In genomic region chr7:156780724-156781455, GRCh38 we compare ENCODE assay signal across 12 cellular contexts.
A peak's percentile ranks its signal among the peaks of the same experiment; 100 is the strongest.
DNase-seq lines count a peak whose midpoint lies in the region; ATAC-seq, FAIRE-seq and TF ChIP-seq lines count a peak whose summit lies in the region.
"Had no signal": no experiment of that assay in that cellular context is flagged by ENCODE, and none has a peak within 500 bp of the region (broad histone marks: within the 10 kb centered on the region; RNA-seq: fewer than 3 reads in every experiment).

No MANE protein-coding gene starts in this region.

- DNase-seq in AML-193 (lab: John Stamatoyannopoulos, UW) (peak; percentile 19 to 30), NOMO-1 (lab: John Stamatoyannopoulos, UW; ENCODE audit: unreplicated experiment in 2 of 2) (peak; percentile 19 to 43), kidney (no peak), NCI-H446 treated with DMSO at 0.1 percent for 48 hours (lab: John Stamatoyannopoulos, UW) (no peak), NCI-H82 (lab: John Stamatoyannopoulos, UW) (no peak), chondrocyte (ENCODE audit: low spot score) (no peak)
- DNase-seq: body of pancreas had no signal

- no peak overlapping the region for H3K27ac ChIP-seq in kidney (ENCODE audit: low read depth in 2 of 2, low read length in 2 of 2)
- H3K27ac ChIP-seq: body of pancreas, skin epidermis had no signal

- peaks cover 0 to 2% of the 10 kb centered on the region in 2 donors for H3K36me3 ChIP-seq in kidney (ENCODE audit: control insufficient read depth in 1 of 2, insufficient read depth in 2 of 2, low read length in 2 of 2)

- intact Hi-C loops in kidney (cut with DNase I) = no loop called here

- H3K4me3 Mint-ChIP-seq in chondrocyte (ENCODE audit: unreplicated experiment) = no peak overlapping the region
- H3K4me3 Mint-ChIP-seq: CD4-positive, CD25-positive, alpha-beta regulatory T cell; T-cell had no signal

- peak; percentile 95 for ATAC-seq in GM19035 (IDR thresholded peaks at IDR 0.05; ENCODE audit: unreplicated experiment)
- ATAC-seq in HG02943 (IDR thresholded peaks at IDR 0.05; ENCODE audit: low read depth, unreplicated experiment) = peak; percentile 89
- ATAC-seq: body of pancreas, T-cell had no signal

- H3K9me3 Mint-ChIP-seq in chondrocyte (ENCODE audit: low read depth) = no peaks in the 10 kb centered on the region

- no peak overlapping the region for H3K4me3 ChIP-seq in kidney (ENCODE audit: low read length in 2 of 2)
- H3K4me3 ChIP-seq: body of pancreas, skin epidermis had no signal

- no peaks in the 10 kb centered on the region for H3K4me1 ChIP-seq in kidney (ENCODE audit: control insufficient read depth in 1 of 2, insufficient read depth in 1 of 2, low read depth in 1 of 2, low read length in 2 of 2)
- H3K4me1 ChIP-seq: body of pancreas had no signal

- no peaks in the 10 kb centered on the region for H3K9me3 ChIP-seq in kidney (ENCODE audit: control insufficient read depth in 1 of 2, low read length in 2 of 2)
- H3K9me3 ChIP-seq: body of pancreas had no signal

- no peak for TF ChIP-seq CTCF in kidney (IDR thresholded peaks at IDR 0.05; ENCODE audit: borderline replicate concordance, extremely low read depth, insufficient read depth)
- no peak for TF ChIP-seq CTCF in chondrocyte (IDR thresholded peaks at IDR 0.05)

- H3K9ac ChIP-seq in kidney (ENCODE audit: low read length in 2 of 2) = no peak overlapping the region

- H3K36me3 Mint-ChIP-seq in chondrocyte (ENCODE audit: low read depth) = peaks cover 5% of the 10 kb centered on the region

- FAIRE-seq in kidney (lab: Jason Lieb, UNC) = no peak

- H3K27me3 Mint-ChIP-seq in chondrocyte (ENCODE audit: low read depth) = no peaks in the 10 kb centered on the region
- H3K27me3 Mint-ChIP-seq: CD4-positive, CD25-positive, alpha-beta regulatory T cell; T-cell had no signal

- H3K4me1 Mint-ChIP-seq in chondrocyte (ENCODE audit: low read depth) = peaks cover 8% of the 10 kb centered on the region

- H3K27ac Mint-ChIP-seq in chondrocyte (ENCODE audit: unreplicated experiment) = no peak overlapping the region
- H3K27ac Mint-ChIP-seq: T-cell had no signal

Comparison
In these comparisons a context has a peak if more than half of its experiments do, and no peak if none do; other contexts are left out.
1. DNase-seq: peak in AML-193 (2 of 2) and NOMO-1 (2 of 2); none in kidney (single experiment), NCI-H446 treated with DMSO at 0.1 percent for 48 hours (single experiment), NCI-H82 (single experiment) and chondrocyte (single experiment).